In genomic region chr6:32107447-32107846, GRCh38 we compare ENCODE assay signal across 15 cellular contexts. TPM values are rescaled to one million over a fixed set of nuclear protein-coding genes. Genes with fewer than 3 reads are reported as not detected.
DNase-seq lines count a peak whose midpoint lies in the region; ATAC-seq and TF ChIP-seq lines count a peak whose summit lies in the region.
"Had no signal": no experiment of that assay in that cellular context is flagged by ENCODE, and none has a peak within 500 bp of the region (broad histone marks: within the 10 kb centered on the region; RNA-seq: fewer than 3 reads in every experiment).

No MANE protein-coding gene starts in this region.

- H3K4me1 ChIP-seq in mammary epithelial cell (ENCODE audit: insufficient read depth, low read length), result peaks cover 6% of the 10 kb centered on the region
- peaks cover 7 to 10% of the 10 kb centered on the region in 2 donors for H3K4me1 ChIP-seq in esophagus (ENCODE audit: control insufficient read depth in 2 of 2, insufficient read depth in 2 of 2, low read length in 1 of 2)
- peaks cover 0 to 5% of the 10 kb centered on the region in 2 donors for H3K4me1 ChIP-seq in aorta (ENCODE audit: control insufficient read depth in 1 of 2, insufficient read depth in 2 of 2, low read length in 2 of 2)
- H3K4me1 ChIP-seq in right lobe of liver, result peaks cover 0 to 7% (median 0%) of the 10 kb centered on the region in 4 donors

- no TSS peak for BruUV-seq in MCF 10A (replicated peaks; lab: Mats Ljungman, UMichigan)
- BruUV-seq in mammary epithelial cell (replicated peaks; lab: Mats Ljungman, UMichigan), result no TSS peak

- peak overlapping the region; percentile 52 for H3K4me3 Mint-ChIP-seq in MCF 10A (ENCODE audit: unreplicated experiment)
- H3K4me3 Mint-ChIP-seq in osteocyte (ENCODE audit: unreplicated experiment), result no peak overlapping the region
- H3K4me3 Mint-ChIP-seq: memory B cell had no signal

- H3K36me3 Mint-ChIP-seq in MCF 10A (ENCODE audit: insufficient read depth, unreplicated experiment), result peaks cover 14% of the 10 kb centered on the region
- H3K36me3 Mint-ChIP-seq in osteocyte (ENCODE audit: unreplicated experiment), result peaks cover 2% of the 10 kb centered on the region

- H3K27me3 Mint-ChIP-seq in MCF 10A (ENCODE audit: insufficient read depth, unreplicated experiment) (peaks cover 45% of the 10 kb centered on the region), osteocyte (ENCODE audit: unreplicated experiment) (peaks cover 5% of the 10 kb centered on the region)

- 100% methylated on average over 1 of the region's 1 CpG for WGBS in mammary epithelial cell (ENCODE audit: low coverage, missing lambda C conversion rate)
- WGBS in esophagus, 2 donors, result 31 to 59% methylated on average over 1 of the region's 1 CpG
- 6 to 14% methylated on average over 1 of the region's 1 CpG for WGBS in aorta, 2 donors
- WGBS in right lobe of liver (ENCODE audit: insufficient coverage, low coverage, low lambda C conversion rate, missing lambda C conversion rate), result no CpG with 5 or more reads among the region's 1 CpG

- no peak for TF ChIP-seq POLR2A in right lobe of liver (IDR thresholded peaks at IDR 0.05)

- H3K4me2 ChIP-seq in mammary epithelial cell (ENCODE audit: insufficient read depth, low read depth, low read length), result no peak overlapping the region

- TF ChIP-seq CTCF in MCF 10A (IDR thresholded peaks at IDR 0.05; ENCODE audit: unreplicated experiment) (no peak), mammary epithelial cell (conservative IDR thresholded peaks at IDR 0.05 in 1 of 2, IDR thresholded peaks at IDR 0.05 in 1 of 2; ENCODE audit: extremely low read depth in 1 of 2, insufficient read depth in 1 of 2, low read depth in 1 of 2, low read length in 2 of 2) (no peak), osteocyte (IDR thresholded peaks at IDR 0.05) (no peak), right lobe of liver (IDR thresholded peaks at IDR 0.05) (no peak)

- dilution Hi-C loops in mammary epithelial cell (cut with HindIII; ENCODE audit: low sequenced_read_pairs), result no loop called here

- POLR2A ChIA-PET in MCF 10A (lab: Yijun Ruan, JAX), result interaction anchor here (1.2 to 1.3 kb wide), 2 partner anchors 14 to 135 kb away, joined by 3 to 5 read pairs; partner anchors contain the start of gene DXO

- peaks cover 9% of the 10 kb centered on the region for H3K9me3 Mint-ChIP-seq in MCF 10A (ENCODE audit: unreplicated experiment)
- H3K9me3 Mint-ChIP-seq in osteocyte (ENCODE audit: unreplicated experiment), result no peaks in the 10 kb centered on the region
- H3K9me3 Mint-ChIP-seq: memory B cell had no signal

- intact Hi-C loops in MCF 10A (cut with micrococcal nuclease) (no loop called here), mammary epithelial cell (cut with micrococcal nuclease) (no loop called here), aorta (cut with DNase I) (loop anchor here in 1 of 2 donors (2.0 kb wide), 1 partner anchor 15 kb away; no protein-coding TSS in a partner anchor), right lobe of liver (cut with DNase I) (no loop called here)

- H3K4me3 ChIP-seq in mammary epithelial cell (replicated peaks in 1 of 3; ENCODE audit: insufficient read depth in 1 of 3, low read depth in 2 of 3, low read length in 3 of 3), result no peak overlapping the region
- H3K4me3 ChIP-seq in esophagus (ENCODE audit: low read depth in 1 of 2, low read length in 2 of 2), result no peak overlapping the region
- H3K4me3 ChIP-seq in aorta (ENCODE audit: low read length in 2 of 2), result no peak overlapping the region
- no peak overlapping the region for H3K4me3 ChIP-seq in right lobe of liver

- no peaks in the 10 kb centered on the region for H3K36me3 ChIP-seq in mammary epithelial cell (ENCODE audit: insufficient read depth, low read length)
- H3K36me3 ChIP-seq in esophagus (ENCODE audit: control insufficient read depth in 2 of 2, insufficient read depth in 2 of 2, low read length in 1 of 2), result no peaks in the 10 kb centered on the region
- no peaks in the 10 kb centered on the region for H3K36me3 ChIP-seq in aorta (ENCODE audit: control insufficient read depth in 1 of 2, insufficient read depth in 2 of 2, low read length in 1 of 2)
- H3K36me3 ChIP-seq in right lobe of liver, result no peaks in the 10 kb centered on the region

- H3K27me3 ChIP-seq in mammary epithelial cell (ENCODE audit: insufficient read depth, low read length) (no peaks in the 10 kb centered on the region), esophagus (ENCODE audit: control insufficient read depth in 1 of 2, insufficient read depth in 2 of 2, low read length in 2 of 2) (no peaks in the 10 kb centered on the region), aorta (ENCODE audit: control insufficient read depth in 1 of 2, insufficient read depth in 2 of 2, low read length in 1 of 2) (no peaks in the 10 kb centered on the region), right lobe of liver (no peaks in the 10 kb centered on the region)

- in situ Hi-C loops in mammary epithelial cell (cut with MboI; ENCODE audit: low sequenced_read_pairs in 2 of 2), result no loop called here

- CTCF ChIA-PET in MCF 10A (lab: Yijun Ruan, JAX) (interaction anchor here (0.7 to 4.7 kb wide), 2 partner anchors 10 to 792 kb away, joined by 3 to 31 read pairs; no protein-coding TSS in a partner anchor), mammary epithelial cell (lab: Charles Lee; ENCODE audit: low non-redundant PET) (no interaction called here)

- H3K27ac ChIP-seq in mammary epithelial cell (ENCODE audit: insufficient read depth, low read depth, low read length) (no peak overlapping the region), esophagus (ENCODE audit: low read depth in 2 of 2, low read length in 1 of 2) (peak overlapping the region; percentile 69), aorta (ENCODE audit: low read depth in 1 of 2, low read length in 2 of 2) (peak overlapping the region; percentile 31 to 73), right lobe of liver (peak overlapping the region in 1 of 3 donors; percentile 36)

- ATAC-seq in aorta (ENCODE audit: low FRiP score), result no peak
- no peak for ATAC-seq in HG02623 (IDR thresholded peaks at IDR 0.05; ENCODE audit: unreplicated experiment)
- no peak for ATAC-seq in right lobe of liver
- ATAC-seq: stimulated activated naive CD8-positive, alpha-beta T cell treated with anti-CD3 and anti-CD28 coated beads, Interleukin-15, Interleukin-2, amounts not matched to agents 100 U/mL and 50 U/mL, for 24 hours had no signal

- H3K9me3 ChIP-seq in mammary epithelial cell (replicated peaks; ENCODE audit: insufficient read depth, low read length), result no peaks in the 10 kb centered on the region
- H3K9me3 ChIP-seq in esophagus (ENCODE audit: control insufficient read depth in 2 of 2, insufficient read depth in 1 of 2, low read depth in 1 of 2, low read length in 1 of 2), result no peaks in the 10 kb centered on the region
- H3K9me3 ChIP-seq in aorta (ENCODE audit: control insufficient read depth, low read length), result no peaks in the 10 kb centered on the region
- H3K9me3 ChIP-seq in right lobe of liver, result no peaks in the 10 kb centered on the region

- no peaks in the 10 kb centered on the region for H3K79me2 ChIP-seq in mammary epithelial cell (ENCODE audit: insufficient read depth, low read length)

- no peak overlapping the region for H3K9ac ChIP-seq in mammary epithelial cell (ENCODE audit: insufficient read depth, low read length)

- DNase-seq in MCF 10A (ENCODE audit: unreplicated experiment) (peak; percentile 70), mammary epithelial cell (no peak), osteocyte (ENCODE audit: extremely low spot score, unreplicated experiment) (no peak), aorta (peak; percentile 70 to 79), right lobe of liver (no peak)
- DNase-seq in NK-92 treated with Interleukin-12 subunit alpha and Interleukin-12 subunit beta, amount 100 ng/mL, for 24 hours (lab: John Stamatoyannopoulos, UW), result no peak
- DNase-seq: 8988T; activated CD8-positive, alpha-beta memory T cell treated with anti-CD3 and anti-CD28 coated beads, Interleukin-2, amount 50 U/mL, for 48 hours; DND-41; foreskin melanocyte; NCI-H2029 treated with DMSO at 0.1 percent for 48 hours; stimulated activated naive CD8-positive, alpha-beta T cell treated with anti-CD3 and anti-CD28 coated beads, Interleukin-15, Interleukin-2, amounts not matched to agents 100 U/mL and 50 U/mL, for 24 hours had no signal

- no peaks in the 10 kb centered on the region for H4K20me1 ChIP-seq in mammary epithelial cell (ENCODE audit: insufficient read depth, low read length)

- peak overlapping the region; percentile 67 for H3K27ac Mint-ChIP-seq in MCF 10A (ENCODE audit: low read depth, unreplicated experiment)
- peak overlapping the region; percentile 87 for H3K27ac Mint-ChIP-seq in osteocyte (ENCODE audit: unreplicated experiment)
- H3K27ac Mint-ChIP-seq: memory B cell had no signal

- H3K4me1 Mint-ChIP-seq in MCF 10A (ENCODE audit: insufficient read depth, unreplicated experiment), result peaks cover 41% of the 10 kb centered on the region
- peaks cover 43% of the 10 kb centered on the region for H3K4me1 Mint-ChIP-seq in osteocyte (ENCODE audit: unreplicated experiment)

- no peak overlapping the region for H2AFZ ChIP-seq in mammary epithelial cell (ENCODE audit: low read depth, low read length)

RNA-seq across cellular contexts. Expression of gene TNXB, which starts 1.7 kb away (rescaled TPM):
- total RNA-seq in MCF 10A (2022), result 3.0 and 4.3 TPM in 2 replicates
- total RNA-seq in mammary epithelial cell, result under 1 TPM; 0.17 to 0.82 TPM
- polyA plus RNA-seq in mammary epithelial cell, result 0.16 TPM
- polyA minus RNA-seq in mammary epithelial cell, result not detected
- 10 to 100 TPM; 14.8 to 15.5 TPM for polyA plus RNA-seq in esophagus
- 13.1 and 13.9 TPM in 2 replicates for total RNA-seq in osteocyte
- total RNA-seq in aorta, result 100 to 1,000 TPM; 146 to 441 TPM
- 10 to 100 TPM; 11.1 to 86.1 TPM for polyA plus RNA-seq in aorta
- 10 to 100 TPM in 3 of 6 experiments, 1 to 10 TPM in 3; 7.2 to 28.3 (median 10.3) TPM for total RNA-seq in right lobe of liver

RNA-seq across cellular contexts. Expression of gene ATF6B, which starts 20.6 kb away (rescaled TPM):
- total RNA-seq in MCF 10A (2022) (65.6 and 86.5 TPM in 2 replicates), mammary epithelial cell (10 to 100 TPM; 20.3 to 69.0 TPM), osteocyte (109 and 116 TPM in 2 replicates), aorta (10 to 100 TPM; 56.2 to 90.9 TPM), right lobe of liver (10 to 100 TPM; 15.2 to 35.5 (median 33.2) TPM)
- polyA plus RNA-seq in mammary epithelial cell (41.5 TPM), esophagus (10 to 100 TPM; 47.5 to 60.2 TPM), aorta (10 to 100 TPM; 12.9 to 93.1 TPM)
- polyA minus RNA-seq in mammary epithelial cell, result 97.4 TPM

RNA-seq across cellular contexts. Expression of gene FKBPL, which starts 22.6 kb away (rescaled TPM):
- total RNA-seq in MCF 10A (2022) (4.8 and 5.8 TPM in 2 replicates), mammary epithelial cell (1 to 10 TPM; 4.7 to 5.7 TPM), osteocyte (5.3 and 7.5 TPM in 2 replicates), aorta (1 to 10 TPM; 1.9 to 4.7 TPM), right lobe of liver (1 to 10 TPM; 1.5 to 2.7 (median 2.2) TPM)
- polyA plus RNA-seq in mammary epithelial cell (5.6 TPM), esophagus (10 to 100 TPM in 1 of 2 donors, 1 to 10 TPM in 1; 8.1 to 13.7 TPM), aorta (1 to 10 TPM; 3.4 to 4.8 TPM)
- 1.2 TPM for polyA minus RNA-seq in mammary epithelial cell

RNA-seq across cellular contexts. Expression of gene PRRT1, which starts 44.3 kb away (rescaled TPM):
- total RNA-seq in MCF 10A (2022) (0.17 and 0.19 TPM in 2 replicates), mammary epithelial cell (1 to 10 TPM in 1 of 2 donors, under 1 TPM in 1; 0.17 to 1.4 TPM), osteocyte (1.2 and 2.1 TPM in 2 replicates), aorta (1 to 10 TPM; 3.6 to 7.0 TPM), right lobe of liver (under 1 TPM in 4 of 6 experiments, not detected in 2; 0.13 to 0.29 (median 0.24) TPM)
- polyA plus RNA-seq in mammary epithelial cell (0.16 TPM), esophagus (1 to 10 TPM; 1.8 to 2.3 TPM), aorta (10 to 100 TPM in 1 of 2 donors, 1 to 10 TPM in 1; 4.6 to 12.5 TPM)
- polyA minus RNA-seq in mammary epithelial cell, result not detected

RNA-seq across cellular contexts. Expression of gene PPT2, which starts 46.5 kb away (rescaled TPM):
- total RNA-seq in MCF 10A (2022) (3.7 and 5.4 TPM in 2 replicates), mammary epithelial cell (10 to 100 TPM; 10.0 to 15.6 TPM), osteocyte (40.8 and 45.5 TPM in 2 replicates), aorta (10 to 100 TPM; 26.0 to 37.6 TPM), right lobe of liver (10 to 100 TPM in 2 of 6 experiments, 1 to 10 TPM in 4; 6.4 to 16.0 (median 8.9) TPM)
- polyA plus RNA-seq in mammary epithelial cell (13.5 TPM), esophagus (10 to 100 TPM; 20.7 to 21.6 TPM), aorta (10 to 100 TPM in 1 of 2 donors, 1 to 10 TPM in 1; 4.3 to 29.7 TPM)
- 14.8 TPM for polyA minus RNA-seq in mammary epithelial cell

Comparison
In these comparisons a context has a peak if more than half of its experiments do, and no peak if none do; other contexts are left out.
1. DNase-seq: peak in MCF 10A (single experiment) and aorta (2 of 2); none in mammary epithelial cell (single experiment), osteocyte (single experiment), right lobe of liver (0 of 3) and NK-92 treated with Interleukin-12 subunit alpha and Interleukin-12 subunit beta, amount 100 ng/mL, for 24 hours (single experiment).